In the genomic region with DNA sequence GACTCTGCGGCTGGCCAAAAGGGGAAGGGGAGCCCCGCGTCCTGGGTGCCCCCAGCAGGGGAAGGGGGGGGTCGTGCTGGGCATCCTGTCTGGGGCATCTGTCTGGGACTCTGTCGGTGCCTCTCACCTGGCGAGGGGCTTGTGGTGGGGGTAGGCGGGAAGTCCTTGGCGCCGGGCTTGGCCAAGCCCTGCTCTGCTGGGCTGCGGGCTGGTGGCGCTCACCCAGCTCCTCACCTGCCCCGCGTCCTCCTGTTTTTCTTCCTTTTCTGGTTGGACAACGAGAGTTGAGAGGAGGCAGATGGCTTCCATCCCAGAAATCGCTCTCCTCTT, we compare ENCODE assay signal across 8 cellular contexts.
A peak's percentile ranks its signal among the peaks of the same experiment; 100 is the strongest.
DNase-seq lines count a peak whose midpoint lies in the region; ATAC-seq and TF ChIP-seq lines count a peak whose summit lies in the region.
"Not testable (repeated sequence)": the region's sequence is repeated elsewhere in the genome, so short reads cannot be mapped to it uniquely, and the experiment has no call there.

No MANE protein-coding gene starts in this region.

- POLR2A ChIA-PET in BJ (lab: Charles Lee); WTC11 (lab: Charles Lee): not testable (repeated sequence)

- intact Hi-C loops in esophagus muscularis mucosa (cut with DNase I) = loop anchor here (5.0 kb wide), 1 partner anchor 129 kb away; no protein-coding TSS in a partner anchor

- CTCF ChIA-PET in BJ (lab: Yijun Ruan, JAX) (interaction anchor here (0.7 to 1.1 kb wide), 4 partner anchors 8 to 482 kb away, joined by 3 to 6 read pairs (median 3); no protein-coding TSS in a partner anchor), WTC11 (lab: Charles Lee) (interaction anchor here (0.7 to 1.4 kb wide), 9 partner anchors 8 to 171 kb away, joined by 3 to 7 read pairs (median 4); no protein-coding TSS in a partner anchor)

- H3K36me3 ChIP-seq in BJ (ENCODE audit: control insufficient read depth, insufficient read depth, low read length); esophagus muscularis mucosa; neural progenitor cell: not testable (repeated sequence)

- not testable (repeated sequence) for H3K9ac ChIP-seq in neural progenitor cell

- TF ChIP-seq CTCF in BJ (IDR thresholded peaks at IDR 0.05; ENCODE audit: insufficient read depth, low read depth, low read length); WTC11 (IDR thresholded peaks at IDR 0.05); esophagus muscularis mucosa (IDR thresholded peaks at IDR 0.05); neural progenitor cell (IDR thresholded peaks at IDR 0.05): not testable (repeated sequence)

- TF ChIP-seq POLR2A in esophagus muscularis mucosa (IDR thresholded peaks at IDR 0.05; ENCODE audit: low read depth) = not testable (repeated sequence)

- peaks cover 33% of the 10 kb centered on the region for H3K36me3 Mint-ChIP-seq in WTC11
- not testable (repeated sequence) for H3K36me3 Mint-ChIP-seq in activated naive CD8-positive, alpha-beta T cell treated with anti-CD3 and anti-CD28 coated beads, Interleukin-2, amount 50 U/mL, for 24 hours (ENCODE audit: low read depth); neural progenitor cell; stimulated activated memory B cell treated with anti-CD40 and anti-IgM and Interleukin-4, amounts not matched to agents 10 μg/mL and 1 μg/mL and 100 μg/mL, for 72 hours

- H3K4me1 Mint-ChIP-seq in WTC11 = peaks cover 37% of the 10 kb centered on the region
- H3K4me1 Mint-ChIP-seq in activated naive CD8-positive, alpha-beta T cell treated with anti-CD3 and anti-CD28 coated beads, Interleukin-2, amount 50 U/mL, for 24 hours; stimulated activated memory B cell treated with anti-CD40 and anti-IgM and Interleukin-4, amounts not matched to agents 10 μg/mL and 1 μg/mL and 100 μg/mL, for 72 hours: not testable (repeated sequence)
- peaks cover 14% of the 10 kb centered on the region for H3K4me1 Mint-ChIP-seq in neural progenitor cell

- peak overlapping the region; percentile 98 for H2AFZ ChIP-seq in neural progenitor cell (replicated peaks)

- H3K4me3 ChIP-seq in BJ (ENCODE audit: low read depth, low read length) = peak overlapping the region; percentile 53
- peak overlapping the region; percentile 57 to 62 (median 59) for H3K4me3 ChIP-seq in esophagus muscularis mucosa
- peak overlapping the region; percentile 61 for H3K4me3 ChIP-seq in neural progenitor cell

- 13% methylated on average over 4 of the region's 15 CpGs for WGBS in esophagus muscularis mucosa

- not testable (repeated sequence) for TF ChIP-seq EP300 in esophagus muscularis mucosa (IDR thresholded peaks at IDR 0.05)

- H3K9me3 ChIP-seq in esophagus muscularis mucosa; neural progenitor cell (ENCODE audit: low read depth): not testable (repeated sequence)

- H3K27ac ChIP-seq in esophagus muscularis mucosa (replicated peaks in 1 of 4); neural progenitor cell: not testable (repeated sequence)

- not testable (repeated sequence) for H3K27me3 ChIP-seq in BJ (ENCODE audit: control insufficient read depth, insufficient read depth, low read length)
- H3K27me3 ChIP-seq in esophagus muscularis mucosa (peaks cover 0 to 40% (median 0%) of the 10 kb centered on the region in 4 donors), neural progenitor cell (peaks cover 33% of the 10 kb centered on the region)

- H3K9me3 Mint-ChIP-seq in WTC11 = peaks cover 26% of the 10 kb centered on the region
- not testable (repeated sequence) for H3K9me3 Mint-ChIP-seq in activated naive CD8-positive, alpha-beta T cell treated with anti-CD3 and anti-CD28 coated beads, Interleukin-2, amount 50 U/mL, for 24 hours; neural progenitor cell; stimulated activated memory B cell treated with anti-CD40 and anti-IgM and Interleukin-4, amounts not matched to agents 10 μg/mL and 1 μg/mL and 100 μg/mL, for 72 hours

- H3K4me3 Mint-ChIP-seq in WTC11 (peak overlapping the region; percentile 65), neural progenitor cell (peak overlapping the region; percentile 81)
- peak overlapping the region; percentile 67 for H3K4me3 Mint-ChIP-seq in activated naive CD8-positive, alpha-beta T cell treated with anti-CD3 and anti-CD28 coated beads, Interleukin-2, amount 50 U/mL, for 24 hours
- H3K4me3 Mint-ChIP-seq in stimulated activated memory B cell treated with anti-CD40 and anti-IgM and Interleukin-4, amounts not matched to agents 10 μg/mL and 1 μg/mL and 100 μg/mL, for 72 hours = peak overlapping the region; percentile 73

- H3K27me3 Mint-ChIP-seq in WTC11 (ENCODE audit: low read depth) (peaks cover 30% of the 10 kb centered on the region), neural progenitor cell (ENCODE audit: insufficient read depth, low read depth) (peaks cover 24% of the 10 kb centered on the region)
- peaks cover 28% of the 10 kb centered on the region for H3K27me3 Mint-ChIP-seq in activated naive CD8-positive, alpha-beta T cell treated with anti-CD3 and anti-CD28 coated beads, Interleukin-2, amount 50 U/mL, for 24 hours
- H3K27me3 Mint-ChIP-seq in stimulated activated memory B cell treated with anti-CD40 and anti-IgM and Interleukin-4, amounts not matched to agents 10 μg/mL and 1 μg/mL and 100 μg/mL, for 72 hours = peaks cover 48% of the 10 kb centered on the region

- DNase-seq in BJ (ENCODE audit: low read depth); WTC11 (ENCODE audit: low spot score); esophagus muscularis mucosa (ENCODE audit: extremely low spot score); neural progenitor cell (ENCODE audit: low spot score): not testable (repeated sequence)
- DNase-seq in HK-2 (ENCODE audit: unreplicated experiment) (peak; percentile 44), left kidney (ENCODE audit: low read depth, low spot score) (peak; percentile 35)
- DNase-seq in activated naive CD8-positive, alpha-beta T cell treated with anti-CD3 and anti-CD28 coated beads, Interleukin-2, amount 50 U/mL, for 24 hours = peak; percentile 3

- peaks cover 6 to 15% (median 12%) of the 10 kb centered on the region in 4 donors for H3K4me1 ChIP-seq in esophagus muscularis mucosa
- H3K4me1 ChIP-seq in neural progenitor cell = not testable (repeated sequence)

- H3K4me2 ChIP-seq in neural progenitor cell = peak overlapping the region; percentile 87

- ATAC-seq in WTC11; activated naive CD8-positive, alpha-beta T cell treated with anti-CD3 and anti-CD28 coated beads, Interleukin-2, amount 50 U/mL, for 24 hours; stimulated activated memory B cell treated with anti-CD40 and anti-IgM and Interleukin-4, amounts not matched to agents 10 μg/mL and 1 μg/mL and 100 μg/mL, for 72 hours: not testable (repeated sequence)

- not testable (repeated sequence) for H3F3A ChIP-seq in neural progenitor cell (ENCODE audit: low read depth)

- H4K20me1 ChIP-seq in neural progenitor cell (ENCODE audit: low read depth) = not testable (repeated sequence)

- H3K27ac Mint-ChIP-seq in WTC11; activated naive CD8-positive, alpha-beta T cell treated with anti-CD3 and anti-CD28 coated beads, Interleukin-2, amount 50 U/mL, for 24 hours; neural progenitor cell; stimulated activated memory B cell treated with anti-CD40 and anti-IgM and Interleukin-4, amounts not matched to agents 10 μg/mL and 1 μg/mL and 100 μg/mL, for 72 hours: not testable (repeated sequence)

- not testable (repeated sequence) for H3K79me2 ChIP-seq in neural progenitor cell (ENCODE audit: low read depth)
